Comparison of ENCODE assay signal across 1 cellular context in genomic region chr18:63321291-63321690, GRCh38.
TF ChIP-seq lines count a peak whose summit lies in the region.

No MANE protein-coding gene starts in this region.

TF ChIP-seq in GM23338, 12 proteins besides CTCF, POLR2A, EP300 and RAD21 (continued from another document):
- TF ChIP-seq ZNF462 (CRISPR knock-in tag; IDR thresholded peaks at IDR 0.05) (no peak), JUNB (IDR thresholded peaks at IDR 0.05; ENCODE audit: unreplicated experiment) (no peak), CREB1 (CRISPR knock-in tag; IDR thresholded peaks at IDR 0.05; ENCODE audit: low read depth) (no peak), STAT1 (IDR thresholded peaks at IDR 0.05; ENCODE audit: unreplicated experiment) (no peak)
TF ChIP-seq in GM23338: peak in this region for 0.
